In genomic region chr19:9139609-9140158, GRCh38 we compare ENCODE assay signal across 8 cellular contexts. TPM values are rescaled to one million over a fixed set of nuclear protein-coding genes. Genes with fewer than 3 reads are reported as not detected.
DNase-seq lines count a peak whose midpoint lies in the region; FAIRE-seq and TF ChIP-seq lines count a peak whose summit lies in the region.

No MANE protein-coding gene starts in this region.

- TF ChIP-seq CTCF in bronchial epithelial cell (IDR thresholded peaks at IDR 0.05; ENCODE audit: insufficient read depth, low read length, severe bottlenecking), result no peak

- H2AK5ac ChIP-seq in mesendoderm (ENCODE audit: low read length), result no peak overlapping the region

- peaks cover 31% of the 10 kb centered on the region for H3K79me2 ChIP-seq in mesendoderm (ENCODE audit: control insufficient read depth, insufficient read depth, low read length)

- no peak overlapping the region for H3K4ac ChIP-seq in mesendoderm (ENCODE audit: low read depth, low read length)

- H3K27ac ChIP-seq in KOPT-K1 (ENCODE audit: low read depth, low read length, poor library complexity, severe bottlenecking) (peak overlapping the region; percentile 85), mesendoderm (ENCODE audit: low read depth, low read length) (no peak overlapping the region)

- WGBS in mesendoderm (ENCODE audit: extremely low coverage, insufficient coverage, low lambda C conversion rate), result no CpG with 5 or more reads among the region's 8 CpGs

- no peak overlapping the region for H3K18ac ChIP-seq in mesendoderm (ENCODE audit: low read length)

- peak overlapping the region; percentile 89 for H3K56ac ChIP-seq in mesendoderm (ENCODE audit: low read length)

- no peaks in the 10 kb centered on the region for H3K27me3 ChIP-seq in bronchial epithelial cell (ENCODE audit: control insufficient read depth, insufficient read depth, low read length)
- H3K27me3 ChIP-seq in mesendoderm (ENCODE audit: insufficient read depth, low read length, poor library complexity), result no peaks in the 10 kb centered on the region

- H3K23ac ChIP-seq in mesendoderm (ENCODE audit: low read length), result no peak overlapping the region

- H2BK5ac ChIP-seq in mesendoderm (ENCODE audit: low read length), result no peak overlapping the region

- no peak overlapping the region for H2BK15ac ChIP-seq in mesendoderm (replicated peaks; ENCODE audit: low read depth)

- H2BK120ac ChIP-seq in mesendoderm (ENCODE audit: low read depth, low read length), result no peak overlapping the region

- DNase-seq in NOMO-1 treated with DMSO at 0.1 percent for 48 hours (lab: John Stamatoyannopoulos, UW; ENCODE audit: unreplicated experiment) (peak; percentile 58), NOMO-1 (lab: John Stamatoyannopoulos, UW; ENCODE audit: unreplicated experiment in 2 of 2) (no peak), bronchial epithelial cell (ENCODE audit: low read depth) (no peak), mesendoderm (no peak), HT-29 (ENCODE audit: low spot score) (no peak), AML-193 (lab: John Stamatoyannopoulos, UW) (no peak), GM19240 (ENCODE audit: insufficient read length, low spot score) (no peak)

- H3K9ac ChIP-seq in mesendoderm (ENCODE audit: low read length), result peak overlapping the region; percentile 87

- no peak for FAIRE-seq in bronchial epithelial cell (lab: Jason Lieb, UNC)

- peaks cover 24% of the 10 kb centered on the region for H3K9me3 ChIP-seq in KOPT-K1 (ENCODE audit: insufficient read depth, low read length, poor library complexity, severe bottlenecking)

- no peak overlapping the region for H4K5ac ChIP-seq in mesendoderm (ENCODE audit: low read length)

- no peak overlapping the region for H4K8ac ChIP-seq in mesendoderm (ENCODE audit: low read depth, low read length)

- peak overlapping the region; percentile 99 for H3K4me2 ChIP-seq in mesendoderm (ENCODE audit: low read length)

- H3K4me1 ChIP-seq in mesendoderm (ENCODE audit: control insufficient read depth, low read depth, low read length), result peaks cover 3% of the 10 kb centered on the region

- H3K4me3 ChIP-seq in bronchial epithelial cell (ENCODE audit: low read depth, low read length) (peak overlapping the region; percentile 81), mesendoderm (ENCODE audit: low read length) (peak overlapping the region; percentile 85)

- H3K79me1 ChIP-seq in mesendoderm (ENCODE audit: low read length), result no peaks in the 10 kb centered on the region

- H3K36me3 ChIP-seq in KOPT-K1 (ENCODE audit: insufficient read depth, low read length) (peaks cover 32% of the 10 kb centered on the region), bronchial epithelial cell (ENCODE audit: control insufficient read depth, insufficient read depth, low read length) (no peaks in the 10 kb centered on the region), mesendoderm (ENCODE audit: control insufficient read depth, insufficient read depth, low read length) (no peaks in the 10 kb centered on the region)

RNA-seq across cellular contexts. Expression of gene ZNF317, which starts 0.5 kb away (rescaled TPM):
- total RNA-seq in bronchial epithelial cell, result 11.6 and 15.4 TPM in 2 replicates
- polyA plus RNA-seq in mesendoderm (2013, experiment 1 of 2), result 41.7 TPM
- polyA plus RNA-seq in mesendoderm (2013, experiment 2 of 2), result 40.9 TPM
- 13.6 and 18.2 TPM in 2 replicates for total RNA-seq in HT-29 (2014; rRNA removed; shearing (Covaris generic))

RNA-seq across cellular contexts. Expression of gene OR7G3, which starts 12.9 kb away (rescaled TPM):
- total RNA-seq in bronchial epithelial cell, result not detected in 2 replicates
- polyA plus RNA-seq in mesendoderm (2013, experiment 1 of 2), result not detected
- not detected for polyA plus RNA-seq in mesendoderm (2013, experiment 2 of 2)
- not detected in 2 replicates for total RNA-seq in HT-29 (2014; rRNA removed; shearing (Covaris generic))

RNA-seq across cellular contexts. Expression of gene OR7G1, which starts 24.1 kb away (rescaled TPM):
- total RNA-seq in bronchial epithelial cell, result not detected in 2 replicates
- polyA plus RNA-seq in mesendoderm (2013, experiment 1 of 2), result not detected
- not detected for polyA plus RNA-seq in mesendoderm (2013, experiment 2 of 2)
- not detected in 2 replicates for total RNA-seq in HT-29 (2014; rRNA removed; shearing (Covaris generic))

RNA-seq across cellular contexts. Expression of gene OR7G2, which starts 32.4 kb away (rescaled TPM):
- not detected in 2 replicates for total RNA-seq in bronchial epithelial cell
- not detected for polyA plus RNA-seq in mesendoderm (2013, experiment 1 of 2)
- polyA plus RNA-seq in mesendoderm (2013, experiment 2 of 2), result not detected
- not detected in 2 replicates for total RNA-seq in HT-29 (2014; rRNA removed; shearing (Covaris generic))

RNA-seq across cellular contexts. Expression of gene OR7D2, which starts 39.1 kb away (rescaled TPM):
- not detected in 2 replicates for total RNA-seq in bronchial epithelial cell
- polyA plus RNA-seq in mesendoderm (2013, experiment 1 of 2), result not detected
- polyA plus RNA-seq in mesendoderm (2013, experiment 2 of 2), result not detected
- total RNA-seq in HT-29 (2014; rRNA removed; shearing (Covaris generic)), result not detected in 2 replicates
